Comparison of ENCODE assay signal across 8 cellular contexts in genomic region chr12:124774054-124774461, GRCh38.
DNase-seq lines count a peak whose midpoint lies in the region; ATAC-seq and TF ChIP-seq lines count a peak whose summit lies in the region.

No MANE protein-coding gene starts in this region.

- H3K4me3 Mint-ChIP-seq in activated CD4-positive, alpha-beta T cell treated with anti-CD3 and anti-CD28 coated beads, Interleukin-2, amount 10 ng/mL, durations not matched to agents 24 days and 14 days: peak overlapping the region; percentile 61
- peak overlapping the region; percentile 82 for H3K4me3 Mint-ChIP-seq in T-helper 17 cell

- intact Hi-C loops in activated CD4-positive, alpha-beta T cell treated with anti-CD3 and anti-CD28 coated beads, Interleukin-2, amount 10 ng/mL, durations not matched to agents 24 days and 14 days (cut with micrococcal nuclease): loop anchor here (1.0 to 10.0 kb wide), 8 partner anchors 23 to 317 kb away; partner anchors contain the start of genes NCOR2, SCARB1 and UBC
- intact Hi-C loops in mucosa of descending colon (cut with DNase I, micrococcal nuclease): loop anchor here in 1 of 2 donors (5.0 to 10.0 kb wide), 2 partner anchors 209 to 737 kb away; partner anchors contain the start of gene NCOR2

- peaks cover 34% of the 10 kb centered on the region for H3K4me1 Mint-ChIP-seq in activated CD4-positive, alpha-beta T cell treated with anti-CD3 and anti-CD28 coated beads, Interleukin-2, amount 10 ng/mL, durations not matched to agents 24 days and 14 days
- H3K4me1 Mint-ChIP-seq in T-helper 17 cell: peaks cover 18% of the 10 kb centered on the region

- H3K36me3 ChIP-seq in mucosa of descending colon (ENCODE audit: low read depth): no peaks in the 10 kb centered on the region

- H3K27ac Mint-ChIP-seq in activated CD4-positive, alpha-beta T cell treated with anti-CD3 and anti-CD28 coated beads, Interleukin-2, amount 10 ng/mL, durations not matched to agents 24 days and 14 days: peak overlapping the region; percentile 68
- peak overlapping the region; percentile 56 for H3K27ac Mint-ChIP-seq in T-helper 17 cell

- no peak overlapping the region for H3K4me3 ChIP-seq in mucosa of descending colon

- peaks cover 5% of the 10 kb centered on the region for H3K4me1 ChIP-seq in mucosa of descending colon (ENCODE audit: low read depth)

- no peak for TF ChIP-seq CTCF in mucosa of descending colon (IDR thresholded peaks at IDR 0.05)
- no peak for TF ChIP-seq CTCF in omental fat pad (IDR thresholded peaks at IDR 0.05)

- peak; percentile 70 for DNase-seq in activated CD4-positive, alpha-beta T cell treated with anti-CD3 and anti-CD28 coated beads, Interleukin-2, amount 10 ng/mL, durations not matched to agents 24 days and 14 days
- no peak for DNase-seq in activated CD4-positive, alpha-beta T cell treated with anti-CD3 and anti-CD28 coated beads, Interleukin-2, amount 50 U/mL, for 4 hours
- DNase-seq in T-helper 17 cell (no peak), mucosa of descending colon (no peak), inferior parietal cortex (ENCODE audit: extremely low spot score) (no peak), omental fat pad (ENCODE audit: low spot score) (no peak), NCI-H345 (lab: John Stamatoyannopoulos, UW) (no peak)

- ATAC-seq in HG02870 (IDR thresholded peaks at IDR 0.05; ENCODE audit: unreplicated experiment): peak; percentile 28
- ATAC-seq in T-helper 17 cell: peak; percentile 31
- ATAC-seq in mucosa of descending colon: peak; percentile 19
- ATAC-seq in omental fat pad (ENCODE audit: low FRiP score): no peak

- H3K9me3 Mint-ChIP-seq in activated CD4-positive, alpha-beta T cell treated with anti-CD3 and anti-CD28 coated beads, Interleukin-2, amount 10 ng/mL, durations not matched to agents 24 days and 14 days: peaks cover 4% of the 10 kb centered on the region

- H3K27me3 Mint-ChIP-seq in activated CD4-positive, alpha-beta T cell treated with anti-CD3 and anti-CD28 coated beads, Interleukin-2, amount 10 ng/mL, durations not matched to agents 24 days and 14 days: peaks cover 26% of the 10 kb centered on the region
- peaks cover 16% of the 10 kb centered on the region for H3K27me3 Mint-ChIP-seq in T-helper 17 cell

- no peaks in the 10 kb centered on the region for H3K36me3 Mint-ChIP-seq in activated CD4-positive, alpha-beta T cell treated with anti-CD3 and anti-CD28 coated beads, Interleukin-2, amount 10 ng/mL, durations not matched to agents 24 days and 14 days (ENCODE audit: low read depth)
- H3K36me3 Mint-ChIP-seq in T-helper 17 cell (ENCODE audit: low read depth): peaks cover 2% of the 10 kb centered on the region

- no peaks in the 10 kb centered on the region for H3K9me3 ChIP-seq in T-helper 17 cell (ENCODE audit: control insufficient read depth, low read length, poor library complexity, severe bottlenecking)
- H3K9me3 ChIP-seq in mucosa of descending colon: no peaks in the 10 kb centered on the region
